In genomic region chr16:70750893-70751467, GRCh38 we compare ENCODE assay signal across 9 cellular contexts. TPM values are rescaled to one million over a fixed set of nuclear protein-coding genes. Genes with fewer than 3 reads are reported as not detected.
DNase-seq lines count a peak whose midpoint lies in the region; ATAC-seq and TF ChIP-seq lines count a peak whose summit lies in the region.
"Had no signal": no experiment of that assay in that cellular context is flagged by ENCODE, and none has a peak within 500 bp of the region (broad histone marks: within the 10 kb centered on the region; RNA-seq: fewer than 3 reads in every experiment).

No MANE protein-coding gene starts in this region.

- TF ChIP-seq CTCF in transverse colon (IDR thresholded peaks at IDR 0.05), result peak in 1 of 5 experiments; percentile 14

- H3K4me1 Mint-ChIP-seq in activated CD4-positive, alpha-beta T cell treated with anti-CD3 and anti-CD28 coated beads for 36 hours, result peaks cover 43% of the 10 kb centered on the region

- no peaks in the 10 kb centered on the region for H3K9me3 Mint-ChIP-seq in activated CD4-positive, alpha-beta T cell treated with anti-CD3 and anti-CD28 coated beads for 36 hours (ENCODE audit: low read depth)

- no peak for DNase-seq in activated CD4-positive, alpha-beta T cell treated with anti-CD3 and anti-CD28 coated beads for 36 hours
- no peak for DNase-seq in activated CD4-positive, alpha-beta T cell treated with anti-CD3 and anti-CD28 coated beads for 1 hour
- DNase-seq in dermis blood vessel endothelial cell, result peak; percentile 78
- peak; percentile 10 for DNase-seq in midbrain (lab: John Stamatoyannopoulos, UW)
- peak; percentile 63 for DNase-seq in transverse colon
- DNase-seq in inferior parietal cortex (ENCODE audit: extremely low spot score), result no peak
- DNase-seq: activated effector memory CD4-positive, alpha-beta T cell treated with anti-CD3 and anti-CD28 coated beads, Interleukin-2, amount 50 U/mL, for 16 hours had no signal

- H3K9me3 ChIP-seq in transverse colon, result no peaks in the 10 kb centered on the region

- no peaks in the 10 kb centered on the region for H3K27me3 ChIP-seq in transverse colon

- peaks cover 10% of the 10 kb centered on the region for H3K36me3 Mint-ChIP-seq in activated CD4-positive, alpha-beta T cell treated with anti-CD3 and anti-CD28 coated beads for 36 hours (ENCODE audit: low read depth)

- no peak overlapping the region for H3K4me3 ChIP-seq in transverse colon

- peaks cover 38 to 67% (median 62%) of the 10 kb centered on the region in 4 donors for H3K4me1 ChIP-seq in transverse colon

- POLR2A ChIA-PET in activated CD4-positive, alpha-beta T cell treated with anti-CD3 and anti-CD28 coated beads for 36 hours (lab: Charles Lee), result interaction anchor here (1.2 kb wide), 1 partner anchor 12 kb away, joined by 3 read pairs; no protein-coding TSS in a partner anchor

- H3K27ac ChIP-seq in transverse colon, result peak overlapping the region; percentile 85 to 91 (median 86)

- in situ Hi-C loops in transverse colon (cut with MboI; ENCODE audit: low pct_ligation_motif_present in 1 of 4, low pct_unique_long_range_greater_than_20kb in 1 of 4, low sequenced_read_pairs in 3 of 4), result loop anchor here in 1 of 4 donors (25.0 kb wide), 1 partner anchor 214 kb away; no protein-coding TSS in a partner anchor

- CTCF ChIA-PET in activated CD4-positive, alpha-beta T cell treated with anti-CD3 and anti-CD28 coated beads for 36 hours (lab: Charles Lee), result interaction anchor here (0.7 to 2.2 kb wide), 3 partner anchors 16 to 21 kb away, joined by 3 to 19 read pairs (median 3); no protein-coding TSS in a partner anchor

- TF ChIP-seq POLR2A in transverse colon (IDR thresholded peaks at IDR 0.05), result no peak

- WGBS in transverse colon (ENCODE audit: low coverage in 1 of 2), 2 donors, result 72% methylated on average over 13 of the region's 13 CpGs; no CpG with 5 or more reads in 1 of the 2 donors

- intact Hi-C loops in activated CD4-positive, alpha-beta T cell treated with anti-CD3 and anti-CD28 coated beads for 36 hours (cut with DNase I, micrococcal nuclease), result no loop called here
- intact Hi-C loops in transverse colon (cut with DNase I; ENCODE audit: low total_unique reads), result no loop called here

- no peak for TF ChIP-seq EP300 in transverse colon (IDR thresholded peaks at IDR 0.05; ENCODE audit: low read depth)

- H3K27me3 Mint-ChIP-seq in activated CD4-positive, alpha-beta T cell treated with anti-CD3 and anti-CD28 coated beads for 36 hours, result no peaks in the 10 kb centered on the region

- no peaks in the 10 kb centered on the region for H3K36me3 ChIP-seq in transverse colon

- H3K4me3 Mint-ChIP-seq in activated CD4-positive, alpha-beta T cell treated with anti-CD3 and anti-CD28 coated beads for 36 hours, result no peak overlapping the region

- peak overlapping the region; percentile 31 for H3K27ac Mint-ChIP-seq in activated CD4-positive, alpha-beta T cell treated with anti-CD3 and anti-CD28 coated beads for 36 hours

- no peak for ATAC-seq in activated CD4-positive, alpha-beta T cell treated with anti-CD3 and anti-CD28 coated beads for 36 hours
- ATAC-seq in GM19328 (IDR thresholded peaks at IDR 0.05; ENCODE audit: unreplicated experiment) (no peak), GM18498 (IDR thresholded peaks at IDR 0.05; ENCODE audit: unreplicated experiment) (no peak)

RNA-seq across cellular contexts. Expression of gene VAC14, which starts 50.0 kb away (rescaled TPM):
- total RNA-seq in activated CD4-positive, alpha-beta T cell treated with anti-CD3 and anti-CD28 coated beads for 36 hours, result 10 to 100 TPM; 24.8 to 26.2 TPM
- total RNA-seq in dermis blood vessel endothelial cell (20.6 and 40.4 TPM in 2 replicates), transverse colon (100 to 1,000 TPM in 1 of 4 donors, 10 to 100 TPM in 3; 37.2 to 270 (median 64.3) TPM)

Comparison
In these comparisons a context has a peak if more than half of its experiments do, and no peak if none do; other contexts are left out.
1. DNase-seq: peak in dermis blood vessel endothelial cell (single experiment), midbrain (single experiment) and transverse colon (single experiment); none in activated CD4-positive, alpha-beta T cell treated with anti-CD3 and anti-CD28 coated beads for 36 hours (single experiment), activated CD4-positive, alpha-beta T cell treated with anti-CD3 and anti-CD28 coated beads for 1 hour (single experiment) and inferior parietal cortex (single experiment).